8 cellular contexts compared by ENCODE assay signal in the genomic region with DNA sequence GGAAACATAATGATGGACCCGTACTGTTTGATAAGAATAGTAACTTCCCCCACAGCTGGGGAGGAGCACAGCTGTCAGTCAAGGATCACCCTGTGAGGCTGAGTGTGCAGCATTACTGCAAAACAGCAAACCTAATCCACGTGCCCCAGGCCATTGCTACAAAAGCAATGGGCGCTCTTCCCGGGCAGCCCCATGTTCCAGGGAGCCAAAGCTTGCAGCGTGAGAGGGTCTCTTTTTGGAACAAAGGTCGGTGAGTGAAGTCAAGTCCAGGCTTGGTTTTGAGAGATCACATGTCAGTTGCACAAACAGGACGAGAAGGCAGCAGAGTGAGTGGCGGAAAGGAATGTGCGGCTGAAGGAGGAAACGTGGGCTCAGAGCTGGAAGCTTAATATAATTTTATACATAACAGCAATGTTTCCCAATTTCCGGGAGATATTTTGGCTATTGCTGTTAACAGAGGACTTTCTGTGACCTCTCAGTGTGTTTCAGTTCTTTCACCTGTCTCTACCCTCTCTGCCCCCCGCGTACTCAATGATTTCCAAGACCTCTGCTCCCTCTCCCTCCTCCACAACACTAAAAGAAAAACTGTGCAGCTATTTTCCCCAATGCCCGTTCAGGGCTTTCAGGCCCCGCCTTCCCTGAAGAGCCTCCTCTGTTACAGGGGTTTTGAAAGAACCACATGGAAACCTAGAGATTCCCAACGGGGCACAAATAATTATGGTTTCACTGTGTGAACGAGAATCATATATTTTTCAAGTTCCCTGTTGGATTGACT.
DNase-seq lines count a peak whose midpoint lies in the region; ATAC-seq, FAIRE-seq and TF ChIP-seq lines count a peak whose summit lies in the region.

No MANE protein-coding gene starts in this region.

- FAIRE-seq in bronchial epithelial cell (lab: Jason Lieb, UNC) = peak; percentile 77

- H3K27me3 ChIP-seq in bronchial epithelial cell (ENCODE audit: control insufficient read depth, insufficient read depth, low read length) = no peaks in the 10 kb centered on the region

- H3K36me3 Mint-ChIP-seq in naive thymus-derived CD8-positive, alpha-beta T cell = no peaks in the 10 kb centered on the region

- no peak for ATAC-seq in naive thymus-derived CD8-positive, alpha-beta T cell
- ATAC-seq in HG02852 (IDR thresholded peaks at IDR 0.05; ENCODE audit: unreplicated experiment) (no peak), HG02623 (IDR thresholded peaks at IDR 0.05; ENCODE audit: unreplicated experiment) (no peak), GM19467 (IDR thresholded peaks at IDR 0.05; ENCODE audit: unreplicated experiment) (no peak)

- peak overlapping the region in 6 of 10 donors; percentile 37 to 69 (median 42) for H3K4me3 Mint-ChIP-seq in naive thymus-derived CD8-positive, alpha-beta T cell

- peak; percentile 1 for DNase-seq in CD1c-positive myeloid dendritic cell (ENCODE audit: extremely low spot score)
- DNase-seq in KG1 (lab: John Stamatoyannopoulos, UW) = peak; percentile 46
- DNase-seq in bronchial epithelial cell (ENCODE audit: low read depth) = peak; percentile 88
- no peak for DNase-seq in naive thymus-derived CD8-positive, alpha-beta T cell
- no peak for DNase-seq in SHP77 (lab: John Stamatoyannopoulos, UW)

- TF ChIP-seq CTCF in bronchial epithelial cell (IDR thresholded peaks at IDR 0.05; ENCODE audit: insufficient read depth, low read length, severe bottlenecking) = no peak

- POLR2A ChIA-PET in naive thymus-derived CD8-positive, alpha-beta T cell (lab: Charles Lee) = no interaction called here

- H3K4me1 Mint-ChIP-seq in naive thymus-derived CD8-positive, alpha-beta T cell = peaks cover 7 to 14% (median 12%) of the 10 kb centered on the region in 4 donors

- H3K27ac Mint-ChIP-seq in naive thymus-derived CD8-positive, alpha-beta T cell = no peak overlapping the region

- no peak overlapping the region for H3K4me3 ChIP-seq in bronchial epithelial cell (ENCODE audit: low read depth, low read length)

- peaks cover 14 to 62% (median 35%) of the 10 kb centered on the region in 5 donors for H3K27me3 Mint-ChIP-seq in naive thymus-derived CD8-positive, alpha-beta T cell

- H3K36me3 ChIP-seq in bronchial epithelial cell (ENCODE audit: control insufficient read depth, insufficient read depth, low read length) = no peaks in the 10 kb centered on the region

- no peaks in the 10 kb centered on the region for H3K9me3 Mint-ChIP-seq in naive thymus-derived CD8-positive, alpha-beta T cell

Comparison
In these comparisons a context has a peak if more than half of its experiments do, and no peak if none do; other contexts are left out.
1. DNase-seq: peak in CD1c-positive myeloid dendritic cell (single experiment), KG1 (single experiment) and bronchial epithelial cell (single experiment); none in naive thymus-derived CD8-positive, alpha-beta T cell (0 of 10) and SHP77 (0 of 2).